ENCODE assay signal across 19 cellular contexts in genomic region chr9:111360881-111361280, GRCh38. TPM values are rescaled to one million over a fixed set of nuclear protein-coding genes. Genes with fewer than 3 reads are reported as not detected.
A peak's percentile ranks its signal among the peaks of the same experiment; 100 is the strongest.
DNase-seq lines count a peak whose midpoint lies in the region; ATAC-seq, FAIRE-seq and TF ChIP-seq lines count a peak whose summit lies in the region.
"Had no signal": no experiment of that assay in that cellular context is flagged by ENCODE, and none has a peak within 500 bp of the region (broad histone marks: within the 10 kb centered on the region; RNA-seq: fewer than 3 reads in every experiment).

No MANE protein-coding gene starts in this region.

- TF ChIP-seq CTCF in GM12878 (IDR thresholded peaks at IDR 0.05 in 2 of 3, conservative IDR thresholded peaks at IDR 0.05 in 1 of 3; ENCODE audit: control insufficient read depth in 2 of 3, extremely low read depth in 1 of 3, insufficient read depth in 1 of 3, low read depth in 3 of 3, low read length in 3 of 3) (no peak), prostate gland (IDR thresholded peaks at IDR 0.05) (no peak), lower leg skin (IDR thresholded peaks at IDR 0.05) (no peak)

- H3K4me2 ChIP-seq in GM12878 (ENCODE audit: control insufficient read depth, insufficient read depth): no peak overlapping the region

- H3K4me3 ChIP-seq in GM12878: no peak overlapping the region
- no peak overlapping the region for H3K4me3 ChIP-seq in prostate gland
- no peak overlapping the region for H3K4me3 ChIP-seq in lower leg skin (ENCODE audit: low read depth, poor library complexity, severe bottlenecking)

- no peak for TF ChIP-seq RAD21 in GM12878 (IDR thresholded peaks at IDR 0.05; ENCODE audit: insufficient read depth, low read depth, low read length)

- RAD21 ChIA-PET in GM12878 (lab: Charles Lee; ENCODE audit: unreplicated experiment): no interaction called here

- TF ChIP-seq EP300 in GM12878 (IDR thresholded peaks at IDR 0.05; ENCODE audit: borderline replicate concordance in 1 of 2, control insufficient read depth in 1 of 2, low read depth in 2 of 2, low read length in 2 of 2): peak; percentile 49 to 70; a peak in 3 of 4 replicates

- DNase-seq in GM12878 (ENCODE audit: low read depth, low spot score): peak; percentile 34
- DNase-seq in prostate gland (ENCODE audit: low spot score): no peak
- DNase-seq in DMS79 treated with DMSO at 0.1 percent for 48 hours (lab: John Stamatoyannopoulos, UW): no peak
- DNase-seq in lower leg skin (ENCODE audit: low spot score in 2 of 2): no peak
- DNase-seq: BE2C; Calu3; CD4-positive, alpha-beta T cell; NCI-H1092 treated with DMSO at 0.1 percent for 48 hours; NCI-H1694; NCI-H69; NK-92 treated with Interleukin-12 subunit alpha and Interleukin-12 subunit beta, amount 100 ng/mL, for 24 hours; SIG-M5; T-helper 17 cell had no signal

- SMC1A ChIA-PET in GM12878 (lab: Charles Lee; ENCODE audit: uncharacterized antibody, unreplicated experiment): interaction anchor here (1.2 to 2.0 kb wide), 2 partner anchors 8 to 27 kb away, joined by 5 to 10 read pairs; no protein-coding TSS in a partner anchor

- no peak overlapping the region for H3K9ac ChIP-seq in GM12878 (ENCODE audit: control insufficient read depth, insufficient read depth, low read length)

- H3K27ac ChIP-seq in GM12878 (ENCODE audit: control insufficient read depth, insufficient read depth): no peak overlapping the region
- no peak overlapping the region for H3K27ac ChIP-seq in prostate gland

- CTCF ChIA-PET in GM12878 (lab: Yijun Ruan, JAX): interaction anchor here (1.0 kb wide), 1 partner anchor 9 kb away, joined by 3 read pairs; no protein-coding TSS in a partner anchor

- POLR2A ChIA-PET in GM12878 (lab: Charles Lee): interaction anchor here (1.5 kb wide), 1 partner anchor 8 kb away, joined by 3 read pairs; no protein-coding TSS in a partner anchor

- ATAC-seq in GM18511 (IDR thresholded peaks at IDR 0.05; ENCODE audit: unreplicated experiment) (peak; percentile 61), GM19025 (IDR thresholded peaks at IDR 0.05; ENCODE audit: low read depth, unreplicated experiment) (peak; percentile 51), HG03064 (IDR thresholded peaks at IDR 0.05; ENCODE audit: low read depth, unreplicated experiment) (peak; percentile 62), GM12878 (peak; percentile 79)
- ATAC-seq: T-helper 17 cell had no signal

- FAIRE-seq in GM12878 (lab: Jason Lieb, UNC): no peak
- FAIRE-seq: H54 had no signal

- H3K27me3 ChIP-seq in GM12878 (replicated peaks in 1 of 2; ENCODE audit: control insufficient read depth in 2 of 2, insufficient read depth in 2 of 2, low read length in 1 of 2) (no peaks in the 10 kb centered on the region), prostate gland (replicated peaks; ENCODE audit: insufficient read depth) (no peaks in the 10 kb centered on the region)
- H3K27me3 ChIP-seq: BE2C had no signal

- BruUV-seq in GM12878 (replicated peaks; lab: Mats Ljungman, UMichigan): no TSS peak

- H3K4me1 ChIP-seq in GM12878 (ENCODE audit: control insufficient read depth, insufficient read depth, low read length): no peaks in the 10 kb centered on the region
- no peaks in the 10 kb centered on the region for H3K4me1 ChIP-seq in prostate gland (replicated peaks)

- TF ChIP-seq POLR2A in GM12878 (IDR thresholded peaks at IDR 0.05; ENCODE audit: low read depth, low read length) (no peak), prostate gland (IDR thresholded peaks at IDR 0.05) (no peak), lower leg skin (IDR thresholded peaks at IDR 0.05) (no peak)

- in situ Hi-C loops in GM12878 (cut with MboI): no loop called here

- H2AFZ ChIP-seq in GM12878 (ENCODE audit: control insufficient read depth, low read depth, low read length): no peak overlapping the region

- no peaks in the 10 kb centered on the region for H3K79me2 ChIP-seq in GM12878 (ENCODE audit: control insufficient read depth, insufficient read depth, low read length)

- intact Hi-C loops in GM12878 (cut with micrococcal nuclease; ENCODE audit: unreplicated experiment) (no loop called here), prostate gland (cut with DNase I) (no loop called here), lower leg skin (cut with DNase I; ENCODE audit: low total_unique reads) (no loop called here)

- peaks cover 4 to 12% of the 10 kb centered on the region in 2 experiments for H3K36me3 ChIP-seq in GM12878 (ENCODE audit: control insufficient read depth in 2 of 2, insufficient read depth in 2 of 2, low read length in 1 of 2)
- H3K36me3 ChIP-seq in prostate gland: peaks cover 0 to 5% of the 10 kb centered on the region in 2 donors

- no peaks in the 10 kb centered on the region for H4K20me1 ChIP-seq in GM12878 (ENCODE audit: control insufficient read depth, insufficient read depth)

- WGBS in GM12878 (ENCODE audit: insufficient coverage, insufficient replicate concordance, low lambda C conversion rate, missing lambda C conversion rate): 29% methylated on average over 2 of the region's 2 CpGs
- 77% methylated on average over 2 of the region's 2 CpGs for WGBS in prostate gland
- 87 to 94% methylated on average over 2 of the region's 2 CpGs for WGBS in lower leg skin, 2 donors

- H3K9me3 ChIP-seq in GM12878 (replicated peaks; ENCODE audit: control insufficient read depth, insufficient read depth, low read length) (no peaks in the 10 kb centered on the region), prostate gland (no peaks in the 10 kb centered on the region)
- H3K9me3 ChIP-seq: BE2C had no signal

TF ChIP-seq in GM12878, 131 proteins besides CTCF, POLR2A, EP300 and RAD21 (continues in another document):
- TF ChIP-seq HDAC2 (IDR thresholded peaks at IDR 0.05) (no peak), TARDBP (IDR thresholded peaks at IDR 0.05; ENCODE audit: borderline replicate concordance) (no peak), RELA (IDR thresholded peaks at IDR 0.05; ENCODE audit: borderline replicate concordance, partially characterized antibody) (peak; percentile 58), TAF1 (IDR thresholded peaks at IDR 0.05; ENCODE audit: borderline replicate concordance, low read depth, low read length) (no peak), CEBPB (IDR thresholded peaks at IDR 0.05; ENCODE audit: borderline replicate concordance in 1 of 2, low read depth in 2 of 2, low read length in 2 of 2) (no peak), PBX3 (IDR thresholded peaks at IDR 0.05; ENCODE audit: insufficient replicate concordance, low read depth, low read length) (no peak), KAT2A (conservative IDR thresholded peaks at IDR 0.05; ENCODE audit: control insufficient read depth, low read depth, low read length) (no peak), E4F1 (IDR thresholded peaks at IDR 0.05; ENCODE audit: borderline replicate concordance, partially characterized antibody) (no peak), IKZF2 (IDR thresholded peaks at IDR 0.05) (peak; percentile 51 to 53; a peak in 2 of 4 replicates), TCF3 (IDR thresholded peaks at IDR 0.05; ENCODE audit: borderline replicate concordance, insufficient read depth, low read depth, low read length) (no peak)

RNA-seq across cellular contexts. Expression of gene OR2K2, which starts 30.9 kb away (rescaled TPM):
- not detected in 2 replicates for total RNA-seq in GM12878 (2013; cell fraction: nucleolus; rRNA removed)
- total RNA-seq in GM12878 (2014; rRNA removed): not detected in 2 replicates
- total RNA-seq in GM12878 (2014; rRNA removed; fragmentation: Illumina TruSeq; extraction: Trizol): not detected in 2 replicates
- not detected in 2 replicates for total RNA-seq in GM12878 (2021)
- not detected for polyA plus RNA-seq in GM12878 (2011; ENCODE audit: low read depth)
- polyA plus RNA-seq in GM12878 (2011; rRNA removed): 0.12 TPM in 1 of 2 replicates, not detected in the other
- polyA plus RNA-seq in GM12878 (2011; cell fraction: cytosol; rRNA removed): 0.04 TPM in 1 of 2 replicates, not detected in the other
- polyA plus RNA-seq in GM12878 (2011; cell fraction: nucleus; rRNA removed): 0.22 TPM in 2 replicates
- polyA plus RNA-seq in GM12878 (2012): 0.11 TPM in 1 of 2 replicates, not detected in the other
- polyA plus RNA-seq in GM12878 (2014; fragmentation: Illumina TruSeq; extraction: Trizol): not detected in 2 replicates
- polyA plus RNA-seq in GM12878 (2014; fragmentation: Nextera tagmentation; extraction: Ambion mirVana): not detected
- not detected in 2 replicates for polyA plus RNA-seq in GM12878 (2014; rRNA removed)
- not detected for polyA plus RNA-seq in GM12878 (2016; fragmentation: Nextera tagmentation; extraction: Ambion mirVana)
- polyA minus RNA-seq in GM12878 (2011; rRNA and poly(A)+ RNA removed): 0.26 and 0.29 TPM in 2 replicates
- not detected in 2 replicates for polyA minus RNA-seq in GM12878 (2011; cell fraction: cytosol; rRNA and poly(A)+ RNA removed)
- polyA minus RNA-seq in GM12878 (2011; cell fraction: nucleus; rRNA and poly(A)+ RNA removed): 0.60 and 1.1 TPM in 2 replicates
- not detected for total RNA-seq in prostate gland
- total RNA-seq in lower leg skin: under 1 TPM in 1 of 4 donors, not detected in 3; 0.25 TPM
- total RNA-seq: Calu3; CD4-positive, alpha-beta T cell; MCF 10A; T-helper 17 cell had no signal
- polyA plus RNA-seq: AG04450 had no signal
